ENCODE assay signal across 18 cellular contexts in genomic region chr9:89037325-89037724, GRCh38.
"Had no signal": no experiment of that assay in that cellular context is flagged by ENCODE, and none has a peak within 500 bp of the region (broad histone marks: within the 10 kb centered on the region; RNA-seq: fewer than 3 reads in every experiment).

No MANE protein-coding gene starts in this region.

- H3K27ac Mint-ChIP-seq: activated CD4-positive, alpha-beta memory T cell treated with anti-CD3 and anti-CD28 coated beads, Interleukin-2, amount 10 ng/mL, durations not matched to agents 7 days and 5 days; activated CD8-positive, alpha-beta memory T cell treated with anti-CD3 and anti-CD28 coated beads, Interleukin-2, amount 10 ng/mL, durations not matched to agents 7 days and 5 days; activated naive CD8-positive, alpha-beta T cell; natural killer cell; stimulated activated naive B cell treated with anti-CD40 and anti-IgM and Interleukin-4, amounts not matched to agents 10 μg/mL and 1 μg/mL and 100 μg/mL, for 72 hours; T-cell had no signal

- ATAC-seq: activated CD8-positive, alpha-beta memory T cell treated with anti-CD3 and anti-CD28 coated beads, Interleukin-2, amount 10 ng/mL, durations not matched to agents 7 days and 5 days; left colon; natural killer cell; T-cell had no signal

- FAIRE-seq: endothelial cell of umbilical vein, islet of Langerhans, urothelium cell line had no signal

- H3K4me3 Mint-ChIP-seq: activated CD4-positive, alpha-beta memory T cell treated with anti-CD3 and anti-CD28 coated beads, Interleukin-2, amount 10 ng/mL, durations not matched to agents 7 days and 5 days; activated CD8-positive, alpha-beta memory T cell treated with anti-CD3 and anti-CD28 coated beads, Interleukin-2, amount 10 ng/mL, durations not matched to agents 7 days and 5 days; activated naive CD8-positive, alpha-beta T cell; central memory CD8-positive, alpha-beta T cell; natural killer cell; stimulated activated naive B cell treated with anti-CD40 and anti-IgM and Interleukin-4, amounts not matched to agents 10 μg/mL and 1 μg/mL and 100 μg/mL, for 72 hours; T-cell had no signal

- DNase-seq: activated CD4-positive, alpha-beta memory T cell treated with anti-CD3 and anti-CD28 coated beads, Interleukin-2, amount 10 ng/mL, durations not matched to agents 7 days and 5 days; activated CD4-positive, alpha-beta T cell treated with anti-CD3 and anti-CD28 coated beads for 48 hours; activated CD4-positive, CD25-positive, alpha-beta regulatory T cell; activated CD8-positive, alpha-beta memory T cell treated with anti-CD3 and anti-CD28 coated beads, Interleukin-2, amount 10 ng/mL, durations not matched to agents 7 days and 5 days; cortex of kidney; effector memory CD4-positive, alpha-beta T cell; foreskin fibroblast; left colon; lower lobe of right lung; natural killer cell; retina; stimulated activated naive B cell treated with anti-CD40 and anti-IgM and Interleukin-4, amounts not matched to agents 10 μg/mL and 1 μg/mL and 100 μg/mL, for 72 hours had no signal

- H3K36me3 Mint-ChIP-seq: activated CD8-positive, alpha-beta memory T cell treated with anti-CD3 and anti-CD28 coated beads, Interleukin-2, amount 10 ng/mL, durations not matched to agents 7 days and 5 days; activated naive CD8-positive, alpha-beta T cell; natural killer cell; stimulated activated naive B cell treated with anti-CD40 and anti-IgM and Interleukin-4, amounts not matched to agents 10 μg/mL and 1 μg/mL and 100 μg/mL, for 72 hours; T-cell had no signal

- H3K9me3 Mint-ChIP-seq: activated CD4-positive, alpha-beta memory T cell treated with anti-CD3 and anti-CD28 coated beads, Interleukin-2, amount 10 ng/mL, durations not matched to agents 7 days and 5 days; central memory CD8-positive, alpha-beta T cell; natural killer cell; T-cell had no signal

- H3K4me1 Mint-ChIP-seq: activated CD4-positive, alpha-beta memory T cell treated with anti-CD3 and anti-CD28 coated beads, Interleukin-2, amount 10 ng/mL, durations not matched to agents 7 days and 5 days; activated CD8-positive, alpha-beta memory T cell treated with anti-CD3 and anti-CD28 coated beads, Interleukin-2, amount 10 ng/mL, durations not matched to agents 7 days and 5 days; central memory CD8-positive, alpha-beta T cell; natural killer cell; stimulated activated naive B cell treated with anti-CD40 and anti-IgM and Interleukin-4, amounts not matched to agents 10 μg/mL and 1 μg/mL and 100 μg/mL, for 72 hours; T-cell had no signal
